23 cellular contexts compared by ENCODE assay signal in genomic region chr4:168866635-168867034, GRCh38.
DNase-seq lines count a peak whose midpoint lies in the region; ATAC-seq, FAIRE-seq and TF ChIP-seq lines count a peak whose summit lies in the region.
"Had no signal": no experiment of that assay in that cellular context is flagged by ENCODE, and none has a peak within 500 bp of the region (broad histone marks: within the 10 kb centered on the region; RNA-seq: fewer than 3 reads in every experiment).

No MANE protein-coding gene starts in this region.

- no peak for ATAC-seq in HG02798 (IDR thresholded peaks at IDR 0.05; ENCODE audit: poor library complexity, unreplicated experiment)
- ATAC-seq: A549, GM23338 had no signal

- H3K27ac ChIP-seq in ascending aorta: peak overlapping the region; percentile 79 to 91
- H3K27ac ChIP-seq in coronary artery: peak overlapping the region; percentile 64 to 82
- H3K27ac ChIP-seq in mesenchymal stem cell (ENCODE audit: low read length, poor library complexity, severe bottlenecking): no peak overlapping the region
- peak overlapping the region; percentile 43 to 99 (median 77) for H3K27ac ChIP-seq in sigmoid colon
- H3K27ac ChIP-seq in kidney (ENCODE audit: low read depth in 2 of 2, low read length in 2 of 2): no peak overlapping the region
- H3K27ac ChIP-seq: A549; BLaER1 treated with 17β-estradiol and CSF1 and Interleukin-3, amounts not matched to agents 10 nM and 100 nM; PC-9 had no signal

- peak overlapping the region in 1 of 2 experiments; percentile 60 for H2BK12ac ChIP-seq in mesenchymal stem cell (ENCODE audit: low read length in 2 of 2)

- H3K18ac ChIP-seq in mesenchymal stem cell (ENCODE audit: low read depth in 1 of 2, low read length in 2 of 2): peak overlapping the region; percentile 49 to 69

- no peak overlapping the region for H2BK5ac ChIP-seq in mesenchymal stem cell (ENCODE audit: low read depth, low read length, poor library complexity, severe bottlenecking)

- H3K9me3 ChIP-seq in ascending aorta (no peaks in the 10 kb centered on the region), mesenchymal stem cell (ENCODE audit: control insufficient read depth, low read length) (no peaks in the 10 kb centered on the region), sigmoid colon (no peaks in the 10 kb centered on the region), kidney (ENCODE audit: control insufficient read depth in 1 of 2, low read length in 2 of 2) (no peaks in the 10 kb centered on the region)
- H3K9me3 ChIP-seq: A549; BLaER1 treated with 17β-estradiol and CSF1 and Interleukin-3, amounts not matched to agents 10 nM and 100 nM; MG63 had no signal

- H3K36me3 ChIP-seq in ascending aorta (peaks cover 0 to 14% of the 10 kb centered on the region in 2 donors), mesenchymal stem cell (ENCODE audit: control insufficient read depth in 1 of 2, insufficient read depth in 2 of 2, low read depth in 1 of 2, low read length in 2 of 2) (peaks cover 7 to 8% of the 10 kb centered on the region in 2 experiments), sigmoid colon (peaks cover 0 to 26% (median 0%) of the 10 kb centered on the region in 4 donors), kidney (ENCODE audit: control insufficient read depth in 1 of 2, insufficient read depth in 2 of 2, low read length in 2 of 2) (peaks cover 2 to 5% of the 10 kb centered on the region in 2 donors)

- H3K4me3 ChIP-seq in ascending aorta (no peak overlapping the region), coronary artery (no peak overlapping the region), mesenchymal stem cell (ENCODE audit: insufficient read depth in 1 of 2, low read depth in 1 of 2, low read length in 2 of 2) (no peak overlapping the region), sigmoid colon (no peak overlapping the region), kidney (ENCODE audit: low read length in 2 of 2) (no peak overlapping the region)
- H3K4me3 ChIP-seq: A549; BLaER1 treated with 17β-estradiol and CSF1 and Interleukin-3, amounts not matched to agents 10 nM and 100 nM; GM23338; MG63; PC-9 had no signal

- WGBS in mesenchymal stem cell: 100% methylated on average over 3 of the region's 4 CpGs
- WGBS in sigmoid colon, 2 donors: 95% methylated on average over 4 of the region's 4 CpGs

- H3K9ac ChIP-seq in mesenchymal stem cell (ENCODE audit: low read length): no peak overlapping the region
- H3K9ac ChIP-seq in kidney (ENCODE audit: low read length in 2 of 2): no peak overlapping the region
- H3K9ac ChIP-seq: BLaER1 treated with 17β-estradiol and CSF1 and Interleukin-3, amounts not matched to agents 10 nM and 100 nM had no signal

- intact Hi-C loops in ascending aorta (cut with DNase I): no loop called here
- intact Hi-C loops in sigmoid colon (cut with DNase I): no loop called here
- intact Hi-C loops in kidney (cut with DNase I): no loop called here

- no peak overlapping the region for H3K14ac ChIP-seq in mesenchymal stem cell (ENCODE audit: low read length in 2 of 2)

- H3K4me1 ChIP-seq in ascending aorta (peaks cover 0 to 80% of the 10 kb centered on the region in 2 donors), mesenchymal stem cell (ENCODE audit: control insufficient read depth, insufficient read depth, low read depth, low read length) (peaks cover 9% of the 10 kb centered on the region), sigmoid colon (peaks cover 0 to 100% (median 95%) of the 10 kb centered on the region in 4 donors), kidney (ENCODE audit: control insufficient read depth in 1 of 2, insufficient read depth in 1 of 2, low read depth in 1 of 2, low read length in 2 of 2) (no peaks in the 10 kb centered on the region)

- H3K4ac ChIP-seq in mesenchymal stem cell (ENCODE audit: low read depth in 1 of 2, low read length in 2 of 2): peak overlapping the region in 1 of 2 experiments; percentile 39

- TF ChIP-seq CTCF in ascending aorta (IDR thresholded peaks at IDR 0.05) (no peak), coronary artery (IDR thresholded peaks at IDR 0.05) (no peak), sigmoid colon (IDR thresholded peaks at IDR 0.05) (no peak), kidney (IDR thresholded peaks at IDR 0.05; ENCODE audit: borderline replicate concordance, extremely low read depth, insufficient read depth) (no peak)

- H2BK15ac ChIP-seq in mesenchymal stem cell (ENCODE audit: low read depth, poor library complexity, severe bottlenecking): no peak overlapping the region

- no peak overlapping the region for H3K23ac ChIP-seq in mesenchymal stem cell (ENCODE audit: low read length in 2 of 2)

- no peak overlapping the region for H3K4me2 ChIP-seq in mesenchymal stem cell (ENCODE audit: low read length, poor library complexity, severe bottlenecking)
- H3K4me2 ChIP-seq: A549; BLaER1 treated with 17β-estradiol and CSF1 and Interleukin-3, amounts not matched to agents 10 nM and 100 nM; GM23338; PC-9 had no signal

- H3K27me3 ChIP-seq in ascending aorta (no peaks in the 10 kb centered on the region), mesenchymal stem cell (ENCODE audit: control insufficient read depth in 1 of 2, insufficient read depth in 1 of 2, low read length in 2 of 2) (no peaks in the 10 kb centered on the region), sigmoid colon (no peaks in the 10 kb centered on the region)
- H3K27me3 ChIP-seq: MG63 had no signal

- FAIRE-seq in kidney (lab: Jason Lieb, UNC): no peak
- FAIRE-seq: A549, G401.6 had no signal

- peak overlapping the region; percentile 46 for H4K91ac ChIP-seq in mesenchymal stem cell (ENCODE audit: low read length)

- TF ChIP-seq POLR2A in sigmoid colon (IDR thresholded peaks at IDR 0.05): no peak

- no peak overlapping the region for H2AFZ ChIP-seq in mesenchymal stem cell (ENCODE audit: low read depth, low read length)
- H2AFZ ChIP-seq: GM23338, PC-9 had no signal

- no peak overlapping the region for H2AK5ac ChIP-seq in mesenchymal stem cell (ENCODE audit: low read length, severe bottlenecking)

- no peak for TF ChIP-seq EP300 in sigmoid colon (IDR thresholded peaks at IDR 0.05)

- DNase-seq in ascending aorta (ENCODE audit: low spot score in 2 of 2) (no peak), coronary artery (ENCODE audit: low spot score) (no peak), mesenchymal stem cell (no peak), sigmoid colon (no peak), kidney (no peak), T-helper 9 cell (no peak)
- DNase-seq: AML-193; CD4-positive, alpha-beta T cell; H9; KG1; MG63; NCI-H2029; NCI-H446; NCI-H526; NCI-H82; NK-92 treated with Interleukin-12 subunit alpha and Interleukin-12 subunit beta, amount 100 ng/mL, for 24 hours; PC-9; SHP77 had no signal

- H3K79me1 ChIP-seq in mesenchymal stem cell (replicated peaks; ENCODE audit: low read length, poor library complexity, severe bottlenecking): peaks cover 30% of the 10 kb centered on the region

- no peak overlapping the region for H2BK120ac ChIP-seq in mesenchymal stem cell (ENCODE audit: low read depth, low read length)

- peak overlapping the region; percentile 30 for H4K8ac ChIP-seq in mesenchymal stem cell (ENCODE audit: low read length)

Comparison
In these comparisons a context has a peak if more than half of its experiments do, and no peak if none do; other contexts are left out.
1. H3K27ac ChIP-seq: peak in ascending aorta (2 of 2), coronary artery (2 of 2) and sigmoid colon (4 of 4); none in mesenchymal stem cell (single experiment) and kidney (0 of 2).